In the genomic region with DNA sequence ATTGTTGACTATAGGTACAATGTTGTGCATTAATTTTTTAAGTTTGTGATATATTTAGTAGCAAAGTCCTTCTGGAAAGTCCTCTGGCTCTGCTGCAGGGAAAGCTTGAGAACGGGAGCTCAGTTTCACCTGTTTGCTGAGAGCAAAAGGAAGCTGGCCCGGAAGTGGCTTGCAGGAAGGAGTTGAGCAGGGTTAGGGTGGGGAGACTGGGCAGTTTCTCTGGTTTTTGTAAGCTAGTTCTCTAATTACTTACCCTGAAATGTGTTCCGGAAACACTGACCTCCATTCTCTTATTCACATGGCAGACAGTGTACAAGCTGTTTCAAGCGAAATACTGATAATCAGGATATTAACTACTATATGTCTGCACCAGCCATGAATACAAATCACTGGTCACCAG, we compare ENCODE assay signal across 8 cellular contexts. TPM values are rescaled to one million over a fixed set of nuclear protein-coding genes. Genes with fewer than 3 reads are reported as not detected.
DNase-seq lines count a peak whose midpoint lies in the region; ATAC-seq and TF ChIP-seq lines count a peak whose summit lies in the region.

No MANE protein-coding gene starts in this region.

- H3K36me3 ChIP-seq in mucosa of descending colon (ENCODE audit: low read depth) = peaks cover 2% of the 10 kb centered on the region

- peak overlapping the region; percentile 49; the same call in 1 of the 2 replicates for H3K27ac Mint-ChIP-seq in WTC11

- H3K9me3 ChIP-seq in mucosa of descending colon = no peaks in the 10 kb centered on the region

- DNase-seq in activated CD4-positive, CD25-positive, alpha-beta regulatory T cell treated with anti-CD3 and anti-CD28 coated beads, Interleukin-2, amount 50 U/mL, for 72 hours = no peak
- DNase-seq in WTC11 (ENCODE audit: low spot score) (no peak), mucosa of descending colon (peak in 1 of 3 donors; percentile 42), amniotic stem cell (lab: John Stamatoyannopoulos, UW) (no peak), NCI-H2029 (lab: John Stamatoyannopoulos, UW) (no peak)
- no peak for DNase-seq in stimulated activated CD4-positive, alpha-beta T cell treated with anti-CD3 and anti-CD28 coated beads, Interleukin-2, amount 100 ng/mL, for 48 hours

- intact Hi-C loops in mucosa of descending colon (cut with DNase I, micrococcal nuclease) = no loop called here

- peak; percentile 27 to 32 for ATAC-seq in activated CD4-positive, CD25-positive, alpha-beta regulatory T cell treated with anti-CD3 and anti-CD28 coated beads, Interleukin-2, amount 50 U/mL, for 24 hours
- ATAC-seq in HG03045 (IDR thresholded peaks at IDR 0.05; ENCODE audit: unreplicated experiment) (peak; percentile 52), WTC11 (no peak), mucosa of descending colon (peak; percentile 69)

- no peak overlapping the region for H3K4me3 Mint-ChIP-seq in WTC11

- no peak for TF ChIP-seq CTCF in WTC11 (IDR thresholded peaks at IDR 0.05)
- TF ChIP-seq CTCF in mucosa of descending colon (IDR thresholded peaks at IDR 0.05) = no peak

- H3K9me3 Mint-ChIP-seq in WTC11 = no peaks in the 10 kb centered on the region

- CTCF ChIA-PET in WTC11 (lab: Charles Lee) = interaction anchor here (0.6 to 1.5 kb wide), 2 partner anchors 135 to 867 kb away, joined by 4 to 5 read pairs; no protein-coding TSS in a partner anchor

- H3K4me1 Mint-ChIP-seq in WTC11 = peaks cover 34% of the 10 kb centered on the region

- H3K27me3 Mint-ChIP-seq in WTC11 (ENCODE audit: low read depth) = no peaks in the 10 kb centered on the region

- peaks cover 35% of the 10 kb centered on the region for H3K36me3 Mint-ChIP-seq in WTC11

- no peaks in the 10 kb centered on the region for H3K4me1 ChIP-seq in mucosa of descending colon (ENCODE audit: low read depth)

- H3K4me3 ChIP-seq in mucosa of descending colon = no peak overlapping the region

- POLR2A ChIA-PET in WTC11 (lab: Charles Lee) = no interaction called here

TF ChIP-seq in WTC11, 78 proteins besides CTCF, POLR2A, EP300 and RAD21:
- TF ChIP-seq GTF2I (CRISPR knock-in tag; conservative IDR thresholded peaks at IDR 0.05) = no peak
- no peak for TF ChIP-seq TEAD4 (CRISPR knock-in tag; IDR thresholded peaks at IDR 0.05)
- no peak for TF ChIP-seq HMGA2 (CRISPR knock-in tag; IDR thresholded peaks at IDR 0.05)
- TF ChIP-seq MXD4 (CRISPR knock-in tag; IDR thresholded peaks at IDR 0.05; ENCODE audit: borderline replicate concordance) = no peak
- TF ChIP-seq, protein P1, sequence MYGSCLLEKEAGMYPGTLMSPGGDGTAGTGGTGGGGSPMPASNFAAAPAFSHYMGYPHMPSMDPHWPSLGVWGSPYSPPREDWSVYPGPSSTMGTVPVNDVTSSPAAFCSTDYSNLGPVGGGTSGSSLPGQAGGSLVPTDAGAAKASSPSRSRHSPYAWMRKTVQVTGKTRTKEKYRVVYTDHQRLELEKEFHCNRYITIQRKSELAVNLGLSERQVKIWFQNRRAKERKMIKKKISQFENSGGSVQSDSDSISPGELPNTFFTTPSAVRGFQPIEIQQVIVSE (CRISPR knock-in tag; IDR thresholded peaks at IDR 0.05; ENCODE audit: borderline replicate concordance) = no peak
- TF ChIP-seq, protein P2, sequence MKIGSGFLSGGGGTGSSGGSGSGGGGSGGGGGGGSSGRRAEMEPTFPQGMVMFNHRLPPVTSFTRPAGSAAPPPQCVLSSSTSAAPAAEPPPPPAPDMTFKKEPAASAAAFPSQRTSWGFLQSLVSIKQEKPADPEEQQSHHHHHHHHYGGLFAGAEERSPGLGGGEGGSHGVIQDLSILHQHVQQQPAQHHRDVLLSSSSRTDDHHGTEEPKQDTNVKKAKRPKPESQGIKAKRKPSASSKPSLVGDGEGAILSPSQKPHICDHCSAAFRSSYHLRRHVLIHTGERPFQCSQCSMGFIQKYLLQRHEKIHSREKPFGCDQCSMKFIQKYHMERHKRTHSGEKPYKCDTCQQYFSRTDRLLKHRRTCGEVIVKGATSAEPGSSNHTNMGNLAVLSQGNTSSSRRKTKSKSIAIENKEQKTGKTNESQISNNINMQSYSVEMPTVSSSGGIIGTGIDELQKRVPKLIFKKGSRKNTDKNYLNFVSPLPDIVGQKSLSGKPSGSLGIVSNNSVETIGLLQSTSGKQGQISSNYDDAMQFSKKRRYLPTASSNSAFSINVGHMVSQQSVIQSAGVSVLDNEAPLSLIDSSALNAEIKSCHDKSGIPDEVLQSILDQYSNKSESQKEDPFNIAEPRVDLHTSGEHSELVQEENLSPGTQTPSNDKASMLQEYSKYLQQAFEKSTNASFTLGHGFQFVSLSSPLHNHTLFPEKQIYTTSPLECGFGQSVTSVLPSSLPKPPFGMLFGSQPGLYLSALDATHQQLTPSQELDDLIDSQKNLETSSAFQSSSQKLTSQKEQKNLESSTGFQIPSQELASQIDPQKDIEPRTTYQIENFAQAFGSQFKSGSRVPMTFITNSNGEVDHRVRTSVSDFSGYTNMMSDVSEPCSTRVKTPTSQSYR (CRISPR knock-in tag; IDR thresholded peaks at IDR 0.05) = no peak
- TF ChIP-seq, protein P3, sequence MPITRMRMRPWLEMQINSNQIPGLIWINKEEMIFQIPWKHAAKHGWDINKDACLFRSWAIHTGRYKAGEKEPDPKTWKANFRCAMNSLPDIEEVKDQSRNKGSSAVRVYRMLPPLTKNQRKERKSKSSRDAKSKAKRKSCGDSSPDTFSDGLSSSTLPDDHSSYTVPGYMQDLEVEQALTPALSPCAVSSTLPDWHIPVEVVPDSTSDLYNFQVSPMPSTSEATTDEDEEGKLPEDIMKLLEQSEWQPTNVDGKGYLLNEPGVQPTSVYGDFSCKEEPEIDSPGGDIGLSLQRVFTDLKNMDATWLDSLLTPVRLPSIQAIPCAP (CRISPR knock-in tag; IDR thresholded peaks at IDR 0.05) = no peak

RNA-seq across cellular contexts. Expression of a gene that starts 22.3 kb away (rescaled TPM):
- total RNA-seq in WTC11 (2021) = 9.8 to 13.8 TPM (median 11.8 TPM) in 3 replicates
- total RNA-seq in mucosa of descending colon = 10 to 100 TPM; 12.3 to 20.3 (median 18.1) TPM
